In the genomic region with DNA sequence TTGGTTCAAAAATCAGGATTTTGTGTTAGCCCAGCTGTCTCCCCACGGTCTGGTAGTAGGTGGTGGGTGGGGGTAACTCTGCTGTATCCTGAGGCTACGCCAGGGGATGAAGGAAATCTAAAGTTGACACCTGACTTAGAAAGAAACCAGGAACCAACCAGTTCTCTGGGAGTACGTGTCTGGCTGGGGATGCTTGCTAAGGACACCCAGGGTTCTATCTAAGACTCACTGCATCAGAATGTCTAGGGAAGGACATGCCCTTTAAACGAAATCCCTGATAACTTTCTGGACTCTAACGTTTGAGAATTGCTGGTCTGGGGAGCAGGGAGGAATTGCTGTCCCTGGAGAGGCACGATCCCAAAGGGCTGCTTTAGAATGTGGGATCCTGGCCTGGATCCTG, we compare ENCODE assay signal across 14 cellular contexts. TPM values are rescaled to one million over a fixed set of nuclear protein-coding genes. Genes with fewer than 3 reads are reported as not detected.
DNase-seq lines count a peak whose midpoint lies in the region; ATAC-seq, FAIRE-seq and TF ChIP-seq lines count a peak whose summit lies in the region.
"Had no signal": no experiment of that assay in that cellular context is flagged by ENCODE, and none has a peak within 500 bp of the region (broad histone marks: within the 10 kb centered on the region; RNA-seq: fewer than 3 reads in every experiment).

No MANE protein-coding gene starts in this region.

- intact Hi-C loops in aorta (cut with DNase I) = no loop called here

- H3K9me1 ChIP-seq in keratinocyte (ENCODE audit: control insufficient read depth, extremely low read depth, insufficient read depth, low read length) = no peaks in the 10 kb centered on the region

- dilution Hi-C loops in keratinocyte (cut with MboI; ENCODE audit: extremely low pct_ligation_motif_present, low sequenced_read_pairs) = no loop called here

- WGBS in aorta, 2 donors = 53 to 55% methylated on average over 6 of the region's 6 CpGs

- ATAC-seq in aorta (ENCODE audit: low FRiP score) = no peak

- H3K27me3 ChIP-seq in keratinocyte (ENCODE audit: control insufficient read depth, extremely low read depth, insufficient read depth, low read length) (no peaks in the 10 kb centered on the region), stomach smooth muscle (ENCODE audit: control insufficient read depth in 1 of 2, insufficient read depth in 2 of 2, low read length in 2 of 2) (no peaks in the 10 kb centered on the region), aorta (ENCODE audit: control insufficient read depth in 1 of 2, insufficient read depth in 2 of 2, low read length in 1 of 2) (no peaks in the 10 kb centered on the region)
- H3K27me3 ChIP-seq: BLaER1 treated with 17β-estradiol and CSF1 and Interleukin-3, amounts not matched to agents 10 nM and 100 nM had no signal

- no peaks in the 10 kb centered on the region for H3K36me3 ChIP-seq in keratinocyte (ENCODE audit: control insufficient read depth in 2 of 2, extremely low read depth in 1 of 2, insufficient read depth in 2 of 2, low read length in 2 of 2)
- H3K36me3 ChIP-seq in stomach smooth muscle (ENCODE audit: control insufficient read depth in 2 of 2, insufficient read depth in 2 of 2, low read length in 2 of 2) = no peaks in the 10 kb centered on the region
- no peaks in the 10 kb centered on the region for H3K36me3 ChIP-seq in aorta (ENCODE audit: control insufficient read depth in 1 of 2, insufficient read depth in 2 of 2, low read length in 1 of 2)
- H3K36me3 ChIP-seq: BLaER1 treated with 17β-estradiol and CSF1 and Interleukin-3, amounts not matched to agents 10 nM and 100 nM; HAP-1 had no signal

- DNase-seq in G401 (ENCODE audit: low spot score) = peak; percentile 20
- DNase-seq in cerebellar cortex (ENCODE audit: low spot score) = peak; percentile 8
- no peak for DNase-seq in keratinocyte (ENCODE audit: low read depth, low spot score)
- no peak for DNase-seq in aorta
- no peak for DNase-seq in NCI-H69 (lab: John Stamatoyannopoulos, UW)
- DNase-seq in kidney tubule cell (ENCODE audit: low spot score) = no peak
- DNase-seq: 8988T; CD4-positive, CD25-positive, alpha-beta regulatory T cell; DMS53 had no signal

- peak overlapping the region; percentile 4 for H2AFZ ChIP-seq in keratinocyte (ENCODE audit: control insufficient read depth, low read length)

- H4K20me1 ChIP-seq in keratinocyte (ENCODE audit: control insufficient read depth, extremely low read depth, insufficient read depth, low read length) = no peaks in the 10 kb centered on the region
- H4K20me1 ChIP-seq: BLaER1 treated with 17β-estradiol and CSF1 and Interleukin-3, amounts not matched to agents 10 nM and 100 nM had no signal

- no peaks in the 10 kb centered on the region for H3K79me2 ChIP-seq in keratinocyte (ENCODE audit: control insufficient read depth, insufficient read depth, low read length)

- TF ChIP-seq CTCF in keratinocyte (optimal IDR thresholded peaks at IDR 0.05 in 1 of 3, IDR thresholded peaks at IDR 0.05 in 1 of 3, conservative IDR thresholded peaks at IDR 0.05 in 1 of 3; ENCODE audit: extremely low read depth in 1 of 3, insufficient read depth in 2 of 3, low read length in 3 of 3) = no peak

- peak; percentile 39 for FAIRE-seq in keratinocyte (lab: Jason Lieb, UNC)
- FAIRE-seq: H1, HTR-8/SVneo had no signal

- H3K9me3 ChIP-seq in keratinocyte (ENCODE audit: control insufficient read depth, low read depth, low read length) (no peaks in the 10 kb centered on the region), stomach smooth muscle (ENCODE audit: control insufficient read depth in 2 of 2, low read length in 2 of 2) (peaks cover 0 to 6% of the 10 kb centered on the region in 2 donors), aorta (ENCODE audit: control insufficient read depth, low read length) (peaks cover 9% of the 10 kb centered on the region)
- H3K9me3 ChIP-seq: HAP-1 had no signal

- H3K9ac ChIP-seq in keratinocyte (ENCODE audit: control insufficient read depth, extremely low read depth, insufficient read depth, low read length) (no peak overlapping the region), stomach smooth muscle (ENCODE audit: low read length in 2 of 2) (no peak overlapping the region)
- H3K9ac ChIP-seq: BLaER1 treated with 17β-estradiol and CSF1 and Interleukin-3, amounts not matched to agents 10 nM and 100 nM had no signal

- in situ Hi-C loops in G401 (cut with HindIII; ENCODE audit: low sequenced_read_pairs) = no loop called here

- no peak overlapping the region for H3K4me3 ChIP-seq in keratinocyte (ENCODE audit: control insufficient read depth in 2 of 3, extremely low read depth in 1 of 3, insufficient read depth in 2 of 3, low read depth in 1 of 3, low read length in 3 of 3)
- H3K4me3 ChIP-seq in stomach smooth muscle (ENCODE audit: low read length in 2 of 2) = no peak overlapping the region
- no peak overlapping the region for H3K4me3 ChIP-seq in aorta (ENCODE audit: low read length in 2 of 2)
- H3K4me3 ChIP-seq: BLaER1 treated with 17β-estradiol and CSF1 and Interleukin-3, amounts not matched to agents 10 nM and 100 nM; HAP-1 had no signal

- H3K4me1 ChIP-seq in keratinocyte (ENCODE audit: control insufficient read depth, extremely low read depth, insufficient read depth, low read length) (peaks cover 5% of the 10 kb centered on the region), stomach smooth muscle (ENCODE audit: control insufficient read depth, insufficient read depth, low read length) (peaks cover 24% of the 10 kb centered on the region), aorta (ENCODE audit: control insufficient read depth in 1 of 2, insufficient read depth in 2 of 2, low read length in 2 of 2) (no peaks in the 10 kb centered on the region)
- H3K4me1 ChIP-seq: BLaER1 treated with 17β-estradiol and CSF1 and Interleukin-3, amounts not matched to agents 10 nM and 100 nM; HAP-1 had no signal

- no peak overlapping the region for H3K27ac ChIP-seq in keratinocyte (ENCODE audit: control insufficient read depth, insufficient read depth, low read length)
- peak overlapping the region; percentile 11 for H3K27ac ChIP-seq in stomach smooth muscle (ENCODE audit: low read length)
- H3K27ac ChIP-seq in aorta (ENCODE audit: low read depth in 1 of 2, low read length in 2 of 2) = no peak overlapping the region
- H3K27ac ChIP-seq: BLaER1 treated with 17β-estradiol and CSF1 and Interleukin-3, amounts not matched to agents 10 nM and 100 nM had no signal

- H3K4me2 ChIP-seq in keratinocyte (ENCODE audit: control insufficient read depth, extremely low read depth, insufficient read depth, low read depth, low read length) = no peak overlapping the region
- H3K4me2 ChIP-seq: BLaER1 treated with 17β-estradiol and CSF1 and Interleukin-3, amounts not matched to agents 10 nM and 100 nM had no signal

RNA-seq across cellular contexts. Expression of a gene that starts 39.2 kb away (rescaled TPM):
- total RNA-seq in G401 (2014; rRNA removed; shearing (Covaris generic)) = not detected in 2 replicates
- polyA plus RNA-seq in keratinocyte (0.03 TPM in 1 of 3 replicates, not detected in the others), aorta (not detected)
- polyA plus RNA-seq in keratinocyte (2011; ENCODE audit: low read depth) = not detected
- polyA plus RNA-seq in keratinocyte (2011; cell fraction: cytosol; rRNA removed) = not detected in 2 replicates
- not detected in 2 replicates for polyA plus RNA-seq in keratinocyte (2011; cell fraction: nucleus; rRNA removed)
- polyA plus RNA-seq in keratinocyte (2012; ENCODE audit: low replicate concordance) = 0.13 TPM in 1 of 2 replicates, not detected in the other
- 0.20 TPM in 1 of 3 replicates, not detected in the others for polyA minus RNA-seq in keratinocyte
- not detected for polyA minus RNA-seq in keratinocyte (2011; cell fraction: cytosol; rRNA and poly(A)+ RNA removed)
- not detected in 2 replicates for polyA minus RNA-seq in keratinocyte (2011; cell fraction: nucleus; rRNA and poly(A)+ RNA removed)
- not detected for total RNA-seq in aorta
- total RNA-seq: CD4-positive, CD25-positive, alpha-beta regulatory T cell; H1 had no signal
- polyA plus RNA-seq: CD4-positive, CD25-positive, alpha-beta regulatory T cell; H1 had no signal

Comparison
In these comparisons a context has a peak if more than half of its experiments do, and no peak if none do; other contexts are left out.
1. DNase-seq: peak in G401 (single experiment) and cerebellar cortex (single experiment); none in keratinocyte (single experiment), aorta (0 of 2), NCI-H69 (single experiment) and kidney tubule cell (single experiment).